8 cellular contexts compared by ENCODE assay signal in genomic region chr6:72622094-72622540, GRCh38. TPM values are rescaled to one million over a fixed set of nuclear protein-coding genes. Genes with fewer than 3 reads are reported as not detected.
DNase-seq lines count a peak whose midpoint lies in the region; ATAC-seq and TF ChIP-seq lines count a peak whose summit lies in the region.

No MANE protein-coding gene starts in this region.

- H3K27me3 Mint-ChIP-seq in neural crest cell (ENCODE audit: low read depth) = peaks cover 82% of the 10 kb centered on the region

- H3K27me3 ChIP-seq in esophagus squamous epithelium = peaks cover 0 to 78% (median 4%) of the 10 kb centered on the region in 4 donors
- peaks cover 62% of the 10 kb centered on the region for H3K27me3 ChIP-seq in transverse colon

- intact Hi-C loops in esophagus squamous epithelium (cut with DNase I) = no loop called here
- intact Hi-C loops in transverse colon (cut with DNase I; ENCODE audit: low total_unique reads) = no loop called here

- H3K36me3 ChIP-seq in esophagus squamous epithelium = no peaks in the 10 kb centered on the region
- no peaks in the 10 kb centered on the region for H3K36me3 ChIP-seq in transverse colon

- no peaks in the 10 kb centered on the region for H3K9me3 ChIP-seq in esophagus squamous epithelium
- H3K9me3 ChIP-seq in transverse colon = no peaks in the 10 kb centered on the region

- TF ChIP-seq POLR2A in esophagus squamous epithelium (IDR thresholded peaks at IDR 0.05) = no peak
- TF ChIP-seq POLR2A in transverse colon (IDR thresholded peaks at IDR 0.05) = no peak

- H3K36me3 Mint-ChIP-seq in neural crest cell (ENCODE audit: low read depth) = peaks cover 2% of the 10 kb centered on the region

- no peak overlapping the region for H3K27ac Mint-ChIP-seq in neural crest cell (ENCODE audit: unreplicated experiment)

- DNase-seq in SKM-1 treated with dmso at 0.1 percent for 144 hours (lab: John Stamatoyannopoulos, UW; ENCODE audit: unreplicated experiment) (peak; percentile 44), SKM-1 (lab: John Stamatoyannopoulos, UW; ENCODE audit: unreplicated experiment) (no peak), NCI-H526 treated with DMSO at 0.1 percent for 48 hours (lab: John Stamatoyannopoulos, UW) (peak; percentile 63), activated T-cell treated with anti-CD3 and anti-CD28 coated beads for 4 hours (peak; percentile 54), esophagus squamous epithelium (lab: John Stamatoyannopoulos, UW) (no peak), neural crest cell (ENCODE audit: low read depth, low spot score) (peak; percentile 46), transverse colon (peak; percentile 30)

- in situ Hi-C loops in transverse colon (cut with MboI; ENCODE audit: low pct_ligation_motif_present in 1 of 4, low pct_unique_long_range_greater_than_20kb in 1 of 4, low sequenced_read_pairs in 3 of 4) = loop anchor here in 2 of 4 donors (25.0 kb wide), 2 partner anchors 490 to 515 kb away; no protein-coding TSS in a partner anchor

- no peaks in the 10 kb centered on the region for H3K9me3 Mint-ChIP-seq in neural crest cell

- TF ChIP-seq CTCF in esophagus squamous epithelium (IDR thresholded peaks at IDR 0.05) (peak in 2 of 6 experiments; percentile 12 to 36), neural crest cell (conservative IDR thresholded peaks at IDR 0.05) (peak; percentile 50), transverse colon (IDR thresholded peaks at IDR 0.05) (no peak)

- H3K4me3 ChIP-seq in esophagus squamous epithelium (peak overlapping the region; percentile 36 to 76 (median 56)), transverse colon (peak overlapping the region; percentile 10 to 53 (median 36))

- H3K4me3 Mint-ChIP-seq in neural crest cell = no peak overlapping the region

- WGBS in esophagus squamous epithelium, 2 donors = 0 to 7% methylated on average over 2 to 3 of the region's 54 CpGs
- WGBS in transverse colon (ENCODE audit: low coverage in 1 of 2), 2 donors = 3% methylated on average over 24 of the region's 54 CpGs; no CpG with 5 or more reads in 1 of the 2 donors

- H3K27ac ChIP-seq in esophagus squamous epithelium (no peak overlapping the region), transverse colon (no peak overlapping the region)

- peaks cover 22 to 46% (median 24%) of the 10 kb centered on the region in 3 donors for H3K4me1 ChIP-seq in esophagus squamous epithelium
- H3K4me1 ChIP-seq in transverse colon = peaks cover 2 to 32% (median 20%) of the 10 kb centered on the region in 4 donors

- no peak for TF ChIP-seq EP300 in transverse colon (IDR thresholded peaks at IDR 0.05; ENCODE audit: low read depth)

- peak; percentile 29 for ATAC-seq in HG02981 (IDR thresholded peaks at IDR 0.05; ENCODE audit: unreplicated experiment)

- H3K4me1 Mint-ChIP-seq in neural crest cell = peaks cover 24% of the 10 kb centered on the region

RNA-seq across cellular contexts. Expression of gene KCNQ5, which starts 0.3 kb away (rescaled TPM):
- 1 to 10 TPM in 2 of 4 donors, under 1 TPM in 2; 0.57 to 4.4 (median 0.97) TPM for total RNA-seq in esophagus squamous epithelium
- 1.2 and 1.5 TPM in 2 replicates for total RNA-seq in neural crest cell
- total RNA-seq in transverse colon = 1 to 10 TPM in 1 of 4 donors, under 1 TPM in 2, not detected in 1; 0.14 to 1.2 (median 0.48) TPM

Comparison
In these comparisons a context has a peak if more than half of its experiments do, and no peak if none do; other contexts are left out.
1. DNase-seq: peak in SKM-1 treated with dmso at 0.1 percent for 144 hours (single experiment), NCI-H526 treated with DMSO at 0.1 percent for 48 hours (single experiment), activated T-cell treated with anti-CD3 and anti-CD28 coated beads for 4 hours (single experiment), neural crest cell (single experiment) and transverse colon (single experiment); none in SKM-1 (single experiment) and esophagus squamous epithelium (single experiment).